In the genomic region with DNA sequence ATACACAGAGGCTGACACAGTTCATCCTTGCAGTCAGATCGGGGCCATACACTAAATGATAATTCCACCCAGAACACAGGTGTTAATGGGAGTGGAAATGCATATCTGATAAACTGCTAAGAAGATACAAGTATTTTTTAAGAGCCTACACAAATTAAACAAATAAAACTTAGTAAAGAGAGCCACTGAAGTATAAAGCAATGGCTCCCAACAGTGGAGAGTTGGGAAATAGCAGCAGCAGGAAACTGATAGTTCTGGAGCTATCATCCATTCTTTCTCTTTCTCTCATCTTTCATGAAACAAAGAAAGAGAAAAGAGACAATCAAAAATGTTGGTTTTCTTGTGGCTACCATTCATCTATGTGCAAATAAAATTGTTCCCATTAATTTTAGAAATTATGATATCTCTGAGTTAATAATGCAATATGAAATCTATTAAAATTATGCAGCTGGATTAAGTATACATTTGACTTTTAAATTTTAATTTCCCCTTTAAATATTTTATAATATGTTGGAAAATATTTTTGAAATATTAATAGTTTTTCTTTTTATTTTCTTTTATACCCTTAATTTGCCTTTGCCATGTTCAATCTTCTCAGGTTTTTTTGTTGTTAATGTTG, we compare ENCODE assay signal across 1 cellular context.
TF ChIP-seq lines count a peak whose summit lies in the region.

No MANE protein-coding gene starts in this region.

TF ChIP-seq in SK-N-SH treated with all-trans-retinoic acid at 6 μM for 48 hours, 23 proteins besides CTCF, POLR2A, EP300 and RAD21 (continued from another document):
- TF ChIP-seq TSHZ2 (CRISPR knock-in tag; IDR thresholded peaks at IDR 0.05) (no peak), ZFP3 (CRISPR knock-in tag; IDR thresholded peaks at IDR 0.05) (no peak), OSR1 (CRISPR knock-in tag; IDR thresholded peaks at IDR 0.05) (no peak), BACH2 (CRISPR knock-in tag; IDR thresholded peaks at IDR 0.05; ENCODE audit: borderline replicate concordance) (no peak), ZNF8 (CRISPR knock-in tag; IDR thresholded peaks at IDR 0.05) (no peak)
